In genomic region chr1:67766117-67766978, GRCh38 we compare ENCODE assay signal across 8 cellular contexts.
A peak's percentile ranks its signal among the peaks of the same experiment; 100 is the strongest.
DNase-seq lines count a peak whose midpoint lies in the region; ATAC-seq and TF ChIP-seq lines count a peak whose summit lies in the region.

No MANE protein-coding gene starts in this region.

- in situ Hi-C loops in GM13976 (cut with MboI; ENCODE audit: low sequenced_read_pairs, unreplicated experiment): loop anchor here (10.0 kb wide), 1 partner anchor 212 kb away; no protein-coding TSS in a partner anchor

- H4K20me1 ChIP-seq in SU-DHL-6 (ENCODE audit: low read depth, low read length): no peaks in the 10 kb centered on the region

- H3K9me2 ChIP-seq in SU-DHL-6 (replicated peaks; ENCODE audit: insufficient read depth, low read length): no peaks in the 10 kb centered on the region

- no peaks in the 10 kb centered on the region for H3K9me3 ChIP-seq in AG04450 (ENCODE audit: control insufficient read depth, insufficient read depth, low read length)
- no peaks in the 10 kb centered on the region for H3K9me3 ChIP-seq in SU-DHL-6 (ENCODE audit: insufficient read depth, low read length)

- DNase-seq in AG04450 (ENCODE audit: low read depth, low spot score) (peak; percentile 73), GM13976 (ENCODE audit: low spot score) (peak; percentile 32), Kasumi-1 (lab: John Stamatoyannopoulos, UW) (peak; percentile 47 to 76), cardiac fibroblast (ENCODE audit: low read depth in 2 of 2) (peak; percentile 77 to 93), kidney epithelial cell (ENCODE audit: low read depth) (no peak)
- peak in 2 of 3 donors; percentile 22 to 60 for DNase-seq in stimulated activated CD4-positive, alpha-beta T cell treated with anti-CD3 and anti-CD28 coated beads, Interleukin-12 subunit alpha, Interleukin-12 subunit beta, amount 100 ng/mL, for 48 hours (ENCODE audit: low read depth in 2 of 3, low spot score in 1 of 3)

- H3K27ac ChIP-seq in AG04450 (ENCODE audit: low read depth, low read length) (peak overlapping the region; percentile 87), SU-DHL-6 (ENCODE audit: low read depth, low read length) (no peak overlapping the region)

- no peak overlapping the region for H3K9ac ChIP-seq in SU-DHL-6 (ENCODE audit: low read length)

- POLR2A ChIA-PET in AG04450 (lab: Yijun Ruan, JAX): interaction anchor here (0.6 to 1.5 kb wide), 9 partner anchors 23 to 612 kb away, joined by 3 to 6 read pairs (median 4); partner anchors contain the start of genes GADD45A and GNG12

- CTCF ChIA-PET in AG04450 (lab: Charles Lee): interaction anchor here (0.6 to 8.4 kb wide), 74 partner anchors 8 to 687 kb away, joined by 3 to 110 read pairs (median 5); partner anchors contain the start of genes DIRAS3, GADD45A and GNG12

- peak overlapping the region; percentile 37 for H3K4me3 ChIP-seq in AG04450 (ENCODE audit: low read depth, low read length)
- H3K4me3 ChIP-seq in SU-DHL-6 (ENCODE audit: insufficient read depth, low read length, poor library complexity, severe bottlenecking): no peak overlapping the region
- H3K4me3 ChIP-seq in cardiac fibroblast (replicated peaks in 1 of 2; ENCODE audit: low read depth in 2 of 2, low read length in 2 of 2): peak overlapping the region in 1 of 2 donors; percentile 35
- H3K4me3 ChIP-seq in kidney epithelial cell (ENCODE audit: low read depth, low read length): no peak overlapping the region

- ATAC-seq in HG03378 (IDR thresholded peaks at IDR 0.05; ENCODE audit: unreplicated experiment): no peak

- H3K4me2 ChIP-seq in SU-DHL-6 (ENCODE audit: low read depth, low read length, poor library complexity, severe bottlenecking): no peak overlapping the region

- H3F3A ChIP-seq in SU-DHL-6 (ENCODE audit: insufficient read depth): no peaks in the 10 kb centered on the region

- H3K27me3 ChIP-seq in AG04450 (ENCODE audit: control insufficient read depth, insufficient read depth, low read length): no peaks in the 10 kb centered on the region
- H3K27me3 ChIP-seq in SU-DHL-6 (ENCODE audit: low read length): no peaks in the 10 kb centered on the region
- no peaks in the 10 kb centered on the region for H3K27me3 ChIP-seq in kidney epithelial cell (ENCODE audit: control insufficient read depth, insufficient read depth, low read length)

- H2AFZ ChIP-seq in SU-DHL-6 (ENCODE audit: low read depth, low read length, severe bottlenecking): no peak overlapping the region

- H3K79me2 ChIP-seq in SU-DHL-6 (ENCODE audit: insufficient read depth, low read length): no peaks in the 10 kb centered on the region

- TF ChIP-seq CTCF in AG04450 (IDR thresholded peaks at IDR 0.05; ENCODE audit: low read depth, low read length) (peak; percentile 76), GM13976 (IDR thresholded peaks at IDR 0.05; ENCODE audit: borderline replicate concordance, control extremely low read depth, extremely low read depth, insufficient read depth, missing control alignments) (peak; percentile 52), SU-DHL-6 (IDR thresholded peaks at IDR 0.05; ENCODE audit: insufficient read depth, low read length, poor library complexity, severe bottlenecking) (peak; percentile 58), cardiac fibroblast (IDR thresholded peaks at IDR 0.05; ENCODE audit: low read depth, low read length) (peak; percentile 68), kidney epithelial cell (IDR thresholded peaks at IDR 0.05; ENCODE audit: insufficient read depth, low read length, poor library complexity, severe bottlenecking) (peak; percentile 65)

- no peaks in the 10 kb centered on the region for H3K36me3 ChIP-seq in SU-DHL-6 (ENCODE audit: low read length)
- H3K36me3 ChIP-seq in kidney epithelial cell (ENCODE audit: control insufficient read depth, insufficient read depth, low read length): no peaks in the 10 kb centered on the region
